Comparison of ENCODE assay signal across 8 cellular contexts in genomic region chr14:105481886-105482454, GRCh38. TPM values are rescaled to one million over a fixed set of nuclear protein-coding genes. Genes with fewer than 3 reads are reported as not detected.
DNase-seq lines count a peak whose midpoint lies in the region; TF ChIP-seq lines count a peak whose summit lies in the region.

No MANE protein-coding gene starts in this region.

- in situ Hi-C loops in transverse colon (cut with MboI; ENCODE audit: low pct_ligation_motif_present in 1 of 4, low pct_unique_long_range_greater_than_20kb in 1 of 4, low sequenced_read_pairs in 3 of 4) = no loop called here

- no peaks in the 10 kb centered on the region for H3K36me3 ChIP-seq in adipocyte (ENCODE audit: control insufficient read depth, insufficient read depth, low read length, severe bottlenecking)
- H3K36me3 ChIP-seq in transverse colon = no peaks in the 10 kb centered on the region

- no peaks in the 10 kb centered on the region for H3K9me3 ChIP-seq in adipocyte (ENCODE audit: control insufficient read depth, low read length)
- no peaks in the 10 kb centered on the region for H3K9me3 ChIP-seq in transverse colon

- H3K9ac ChIP-seq in adipocyte (ENCODE audit: low read length) = no peak overlapping the region

- no peak for TF ChIP-seq CTCF in HFF-Myc (IDR thresholded peaks at IDR 0.05; ENCODE audit: low read depth, low read length, missing control alignments)
- peak in 2 of 5 experiments; percentile 5 to 27 for TF ChIP-seq CTCF in transverse colon (IDR thresholded peaks at IDR 0.05)

- 2% methylated on average over 17 of the region's 18 CpGs; no CpG with 5 or more reads in 1 of the 2 donors for WGBS in transverse colon (ENCODE audit: low coverage in 1 of 2), 2 donors

- TF ChIP-seq POLR2A in transverse colon (IDR thresholded peaks at IDR 0.05) = peak; percentile 30

- H3K27me3 ChIP-seq in adipocyte (replicated peaks; ENCODE audit: control insufficient read depth, insufficient read depth, low read length) (no peaks in the 10 kb centered on the region), transverse colon (peaks cover 44% of the 10 kb centered on the region)

- DNase-seq in DMS79 treated with DMSO at 0.1 percent for 48 hours (lab: John Stamatoyannopoulos, UW) = peak; percentile 98
- peak; percentile 96 for DNase-seq in HFF-Myc (ENCODE audit: extremely low read depth, low read depth)
- DNase-seq in NCI-H128 (lab: John Stamatoyannopoulos, UW; ENCODE audit: unreplicated experiment) = peak; percentile 85
- DNase-seq in SW 1271 (lab: John Stamatoyannopoulos, UW) = peak; percentile 93 to 95
- peak; percentile 97 for DNase-seq in adipocyte (ENCODE audit: low read depth)
- peak; percentile 93 for DNase-seq in cardiac septum (ENCODE audit: low spot score)
- DNase-seq in posterior vena cava (ENCODE audit: low spot score) = peak; percentile 99
- DNase-seq in transverse colon = peak; percentile 96

- peak overlapping the region; percentile 18 for H3K4me3 ChIP-seq in HFF-Myc (replicated peaks; ENCODE audit: low read depth, low read length)
- peak overlapping the region; percentile 77 for H3K4me3 ChIP-seq in adipocyte (ENCODE audit: low read length)
- peak overlapping the region in 3 of 4 donors; percentile 10 to 44 (median 33) for H3K4me3 ChIP-seq in transverse colon

- H3K4me1 ChIP-seq in adipocyte (ENCODE audit: control insufficient read depth, insufficient read depth, low read length) (peaks cover 14% of the 10 kb centered on the region), transverse colon (peaks cover 39 to 78% (median 58%) of the 10 kb centered on the region in 4 donors)

- intact Hi-C loops in cardiac septum (cut with DNase I) = no loop called here
- intact Hi-C loops in posterior vena cava (cut with DNase I) = no loop called here
- intact Hi-C loops in transverse colon (cut with DNase I; ENCODE audit: low total_unique reads) = loop anchor here (2.0 to 5.0 kb wide), 2 partner anchors 45 to 111 kb away; partner anchors contain the start of gene TMEM121

- H3K27ac ChIP-seq in transverse colon = peak overlapping the region; percentile 91 to 99 (median 98)

- TF ChIP-seq EP300 in transverse colon (IDR thresholded peaks at IDR 0.05; ENCODE audit: low read depth) = peak; percentile 84

RNA-seq across cellular contexts. Expression of gene CRIP1, which starts 4.7 kb away (rescaled TPM):
- total RNA-seq in cardiac septum = 68.2 TPM
- total RNA-seq in posterior vena cava = 100 to 1,000 TPM; 122 to 285 TPM
- total RNA-seq in transverse colon = 100 to 1,000 TPM in 1 of 4 donors, 10 to 100 TPM in 2, not detected in 1; 16.9 to 246 (median 63.0) TPM

RNA-seq across cellular contexts. Expression of gene CRIP2, which starts 7.3 kb away (rescaled TPM):
- total RNA-seq in cardiac septum (918 TPM), posterior vena cava (100 to 1,000 TPM; 187 to 199 TPM), transverse colon (10 to 100 TPM; 11.2 to 67.3 (median 22.4) TPM)

RNA-seq across cellular contexts. Expression of gene TEDC1, which starts 9.1 kb away (rescaled TPM):
- 3.8 TPM for total RNA-seq in cardiac septum
- 10 to 100 TPM in 1 of 2 donors, 1 to 10 TPM in 1; 7.9 to 15.4 TPM for total RNA-seq in posterior vena cava
- 10 to 100 TPM; 10.8 to 52.9 (median 29.5) TPM for total RNA-seq in transverse colon

RNA-seq across cellular contexts. Expression of gene TMEM121, which starts 44.4 kb away (rescaled TPM):
- total RNA-seq in cardiac septum (1.3 TPM), posterior vena cava (1 to 10 TPM; 1.9 to 2.2 TPM), transverse colon (under 1 TPM in 2 of 4 donors, not detected in 2; 0.48 to 0.96 TPM)

Comparison
In these comparisons a context has a peak if more than half of its experiments do, and no peak if none do; other contexts are left out.
1. Peak in every context shown above with its lines: DNase-seq, H3K4me3 ChIP-seq and H3K27ac ChIP-seq.
2. H3K4me3 ChIP-seq: peak in every context shown above with its lines; median percentile 77 in adipocyte; 33 in transverse colon; 18 in HFF-Myc.